ENCODE assay signal across 8 cellular contexts in the genomic region with DNA sequence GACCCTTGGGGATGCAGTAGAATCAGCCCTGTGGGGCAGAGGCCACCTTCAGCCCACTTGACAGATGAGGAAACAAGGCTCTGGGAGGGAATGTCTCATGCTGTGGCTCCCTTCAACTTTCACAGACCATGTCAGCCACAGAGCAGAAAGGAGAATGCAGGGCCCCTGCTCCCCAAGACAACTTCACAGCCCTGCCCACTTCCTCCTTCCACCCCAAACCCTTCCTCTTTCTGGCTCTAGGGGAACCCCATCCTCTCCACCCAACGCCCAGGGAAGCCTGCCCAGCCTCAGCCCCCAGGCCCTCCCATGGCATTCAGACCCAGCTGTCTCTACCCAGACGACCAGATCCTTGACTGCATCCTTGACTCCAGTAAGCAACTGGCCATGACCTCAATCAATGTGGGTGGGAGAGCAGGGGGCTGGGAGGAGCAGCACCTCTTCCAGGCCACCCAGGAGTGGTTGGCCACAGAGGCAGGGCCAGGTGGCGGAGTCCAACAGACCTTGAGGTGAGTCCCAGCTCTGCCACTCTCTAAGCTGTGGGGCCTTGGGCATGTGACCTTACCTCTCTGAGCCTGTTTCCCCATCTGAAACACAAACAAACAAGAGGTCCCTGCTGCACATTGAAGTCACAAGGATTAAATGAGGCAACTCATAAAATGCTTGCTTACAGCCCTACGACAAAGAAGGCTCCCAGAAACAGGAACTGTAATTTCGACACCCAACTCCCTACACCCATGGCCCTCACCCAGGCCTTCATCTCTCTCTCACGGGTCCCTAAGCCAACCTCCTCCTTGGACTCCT. TPM values are rescaled to one million over a fixed set of nuclear protein-coding genes. Genes with fewer than 3 reads are reported as not detected.
DNase-seq lines count a peak whose midpoint lies in the region; ATAC-seq and TF ChIP-seq lines count a peak whose summit lies in the region.

No MANE protein-coding gene starts in this region.

- peaks cover 100% of the 10 kb centered on the region for H3K4me1 ChIP-seq in CD4-positive, alpha-beta memory T cell (ENCODE audit: insufficient read depth, low read length)
- peaks cover 0 to 4% (median 0%) of the 10 kb centered on the region in 4 donors for H3K4me1 ChIP-seq in right lobe of liver

- no peaks in the 10 kb centered on the region for H3K27me3 Mint-ChIP-seq in CD4-positive, alpha-beta memory T cell
- no peaks in the 10 kb centered on the region for H3K27me3 Mint-ChIP-seq in activated CD8-positive, alpha-beta T cell treated with anti-CD3 and anti-CD28 coated beads for 36 hours

- no peak for TF ChIP-seq POLR2A in right lobe of liver (IDR thresholded peaks at IDR 0.05)

- 33% methylated on average over 3 of the region's 6 CpGs for WGBS in right lobe of liver (ENCODE audit: insufficient coverage, low coverage, low lambda C conversion rate, missing lambda C conversion rate)

- TF ChIP-seq CTCF in activated CD8-positive, alpha-beta T cell treated with anti-CD3 and anti-CD28 coated beads for 36 hours (IDR thresholded peaks at IDR 0.05), result no peak
- no peak for TF ChIP-seq CTCF in right lobe of liver (IDR thresholded peaks at IDR 0.05)

- H3K36me3 Mint-ChIP-seq in CD4-positive, alpha-beta memory T cell, result peaks cover 50 to 75% of the 10 kb centered on the region in 2 donors
- peaks cover 65% of the 10 kb centered on the region for H3K36me3 Mint-ChIP-seq in activated CD8-positive, alpha-beta T cell treated with anti-CD3 and anti-CD28 coated beads for 36 hours (ENCODE audit: low read depth)

- POLR2A ChIA-PET in CD4-positive, alpha-beta memory T cell (lab: Charles Lee; ENCODE audit: partially characterized antibody), result interaction anchor here (0.5 to 7.6 kb wide), 9 partner anchors 10 to 196 kb away, joined by 3 to 149 read pairs (median 14); a partner anchor contains a TSS
- POLR2A ChIA-PET in activated CD8-positive, alpha-beta T cell treated with anti-CD3 and anti-CD28 coated beads for 36 hours (lab: Charles Lee), result interaction anchor here (1.1 to 3.4 kb wide), 5 partner anchors 13 to 79 kb away, joined by 3 to 10 read pairs (median 3); a partner anchor contains a TSS

- H3K4me1 Mint-ChIP-seq in CD4-positive, alpha-beta memory T cell, result peaks cover 71 to 98% (median 82%) of the 10 kb centered on the region in 4 donors
- peaks cover 79% of the 10 kb centered on the region for H3K4me1 Mint-ChIP-seq in activated CD8-positive, alpha-beta T cell treated with anti-CD3 and anti-CD28 coated beads for 36 hours (ENCODE audit: low read depth)

- no peaks in the 10 kb centered on the region for H3K27me3 ChIP-seq in CD4-positive, alpha-beta memory T cell (ENCODE audit: insufficient read depth, low read length)
- H3K27me3 ChIP-seq in right lobe of liver (no peaks in the 10 kb centered on the region), MG63 (no peaks in the 10 kb centered on the region)

- peak overlapping the region; percentile 76 to 93 (median 87) for H3K4me3 Mint-ChIP-seq in CD4-positive, alpha-beta memory T cell
- peak overlapping the region; percentile 57 for H3K4me3 Mint-ChIP-seq in activated CD8-positive, alpha-beta T cell treated with anti-CD3 and anti-CD28 coated beads for 36 hours

- peak; percentile 41 for ATAC-seq in HG02798 (IDR thresholded peaks at IDR 0.05; ENCODE audit: poor library complexity, unreplicated experiment)
- peak; percentile 45 for ATAC-seq in activated CD8-positive, alpha-beta T cell treated with anti-CD3 and anti-CD28 coated beads for 36 hours
- ATAC-seq in right lobe of liver, result peak; percentile 53 to 72 (median 60)
- ATAC-seq in GM21825 (IDR thresholded peaks at IDR 0.05; ENCODE audit: unreplicated experiment), result no peak

- peaks cover 48% of the 10 kb centered on the region for H3K36me3 ChIP-seq in CD4-positive, alpha-beta memory T cell (ENCODE audit: insufficient read depth, low read length)
- peaks cover 0 to 66% (median 8%) of the 10 kb centered on the region in 4 donors for H3K36me3 ChIP-seq in right lobe of liver
- peaks cover 49% of the 10 kb centered on the region for H3K36me3 ChIP-seq in MG63

- peak; percentile 49 to 78 (median 58) for DNase-seq in CD4-positive, alpha-beta memory T cell
- peak; percentile 67 for DNase-seq in activated CD8-positive, alpha-beta T cell treated with anti-CD3 and anti-CD28 coated beads for 36 hours
- DNase-seq in right lobe of liver, result peak in 1 of 3 donors; percentile 73
- no peak for DNase-seq in dedifferentiated amniotic fluid mesenchymal stem cell (ENCODE audit: extremely low spot score)
- no peak for DNase-seq in MG63
- DNase-seq in HUDEP-2 (lab: John Stamatoyannopoulos, UW; ENCODE audit: unreplicated experiment in 76 of 76), result no peak

- peaks cover 0 to 2% (median 0%) of the 10 kb centered on the region in 8 donors for H3K9me3 Mint-ChIP-seq in CD4-positive, alpha-beta memory T cell
- H3K9me3 Mint-ChIP-seq in activated CD8-positive, alpha-beta T cell treated with anti-CD3 and anti-CD28 coated beads for 36 hours, result no peaks in the 10 kb centered on the region

- no peaks in the 10 kb centered on the region for H3K9me3 ChIP-seq in CD4-positive, alpha-beta memory T cell (ENCODE audit: control insufficient read depth in 1 of 2, low read length in 2 of 2)
- H3K9me3 ChIP-seq in right lobe of liver (no peaks in the 10 kb centered on the region), MG63 (no peaks in the 10 kb centered on the region)

- peak overlapping the region; percentile 86 to 96 (median 96) for H3K27ac Mint-ChIP-seq in CD4-positive, alpha-beta memory T cell
- peak overlapping the region; percentile 95 for H3K27ac Mint-ChIP-seq in activated CD8-positive, alpha-beta T cell treated with anti-CD3 and anti-CD28 coated beads for 36 hours

- CTCF ChIA-PET in CD4-positive, alpha-beta memory T cell (lab: Charles Lee; ENCODE audit: partially characterized antibody), result interaction anchor here (0.7 to 5.8 kb wide), 5 partner anchors 13 to 68 kb away, joined by 3 to 26 read pairs (median 7); no protein-coding TSS in a partner anchor
- CTCF ChIA-PET in activated CD8-positive, alpha-beta T cell treated with anti-CD3 and anti-CD28 coated beads for 36 hours (lab: Charles Lee), result interaction anchor here (0.6 to 5.5 kb wide), 5 partner anchors 14 to 78 kb away, joined by 3 to 41 read pairs (median 6); a partner anchor contains a TSS

- peak overlapping the region; percentile 86 for H3K27ac ChIP-seq in CD4-positive, alpha-beta memory T cell (ENCODE audit: low read depth, low read length)
- H3K27ac ChIP-seq in right lobe of liver, result peak overlapping the region; percentile 15 to 72 (median 67)

- H3K4me3 ChIP-seq in CD4-positive, alpha-beta memory T cell (ENCODE audit: low read length in 2 of 2), result peak overlapping the region; percentile 18 to 41
- H3K4me3 ChIP-seq in right lobe of liver (no peak overlapping the region), MG63 (no peak overlapping the region)

- intact Hi-C loops in CD4-positive, alpha-beta memory T cell (cut with micrococcal nuclease), result no loop called here
- intact Hi-C loops in activated CD8-positive, alpha-beta T cell treated with anti-CD3 and anti-CD28 coated beads for 36 hours (cut with micrococcal nuclease), result no loop called here
- intact Hi-C loops in right lobe of liver (cut with DNase I), result no loop called here

RNA-seq across cellular contexts. Expression of a gene that starts 15.8 kb away (rescaled TPM):
- 10 to 100 TPM; 68.4 to 71.5 TPM for total RNA-seq in CD4-positive, alpha-beta memory T cell
- polyA plus RNA-seq in CD4-positive, alpha-beta memory T cell, result 100 to 1,000 TPM; 141 to 162 TPM
- 10 to 100 TPM; 21.7 to 22.5 TPM for total RNA-seq in activated CD8-positive, alpha-beta T cell treated with anti-CD3 and anti-CD28 coated beads for 36 hours
- total RNA-seq in right lobe of liver, result 10 to 100 TPM in 5 of 6 experiments, 1 to 10 TPM in 1; 8.1 to 18.0 (median 15.0) TPM
- 26.3 and 42.9 TPM in 2 replicates for total RNA-seq in MG63 (2014; rRNA removed; shearing (Covaris generic); ENCODE audit: low replicate concordance)

RNA-seq across cellular contexts. Expression of a gene that starts 18.4 kb away (rescaled TPM):
- total RNA-seq in CD4-positive, alpha-beta memory T cell, result 10 to 100 TPM; 26.7 to 28.8 TPM
- polyA plus RNA-seq in CD4-positive, alpha-beta memory T cell, result 10 to 100 TPM in 1 of 2 donors, 1 to 10 TPM in 1; 2.3 to 10.2 TPM
- total RNA-seq in activated CD8-positive, alpha-beta T cell treated with anti-CD3 and anti-CD28 coated beads for 36 hours, result 10 to 100 TPM; 12.0 to 12.3 TPM
- total RNA-seq in right lobe of liver, result 1 to 10 TPM; 1.9 to 3.9 (median 3.4) TPM
- total RNA-seq in MG63 (2014; rRNA removed; shearing (Covaris generic); ENCODE audit: low replicate concordance), result 8.5 and 12.8 TPM in 2 replicates

RNA-seq across cellular contexts. Expression of a gene that starts 40.7 kb away (rescaled TPM):
- total RNA-seq in CD4-positive, alpha-beta memory T cell, result 10 to 100 TPM; 36.4 to 38.9 TPM
- polyA plus RNA-seq in CD4-positive, alpha-beta memory T cell, result 10 to 100 TPM; 10.0 to 23.6 TPM
- total RNA-seq in activated CD8-positive, alpha-beta T cell treated with anti-CD3 and anti-CD28 coated beads for 36 hours, result 10 to 100 TPM; 30.5 to 31.7 TPM
- 10 to 100 TPM; 12.3 to 14.8 (median 13.5) TPM for total RNA-seq in right lobe of liver
- 24.1 and 27.3 TPM in 2 replicates for total RNA-seq in MG63 (2014; rRNA removed; shearing (Covaris generic); ENCODE audit: low replicate concordance)

RNA-seq across cellular contexts. Expression of a gene that starts 53.2 kb away (rescaled TPM):
- 10 to 100 TPM; 38.5 to 39.9 TPM for total RNA-seq in CD4-positive, alpha-beta memory T cell
- polyA plus RNA-seq in CD4-positive, alpha-beta memory T cell, result 1 to 10 TPM; 2.7 to 3.7 TPM
- 10 to 100 TPM; 60.0 to 69.2 TPM for total RNA-seq in activated CD8-positive, alpha-beta T cell treated with anti-CD3 and anti-CD28 coated beads for 36 hours
- 10 to 100 TPM; 15.4 to 35.7 (median 30.5) TPM for total RNA-seq in right lobe of liver
- total RNA-seq in MG63 (2014; rRNA removed; shearing (Covaris generic); ENCODE audit: low replicate concordance), result 78.3 and 168 TPM in 2 replicates

Comparison
In these comparisons a context has a peak if more than half of its experiments do, and no peak if none do; other contexts are left out.
1. DNase-seq: peak in CD4-positive, alpha-beta memory T cell (5 of 5) and activated CD8-positive, alpha-beta T cell treated with anti-CD3 and anti-CD28 coated beads for 36 hours (single experiment); none in dedifferentiated amniotic fluid mesenchymal stem cell (single experiment), MG63 (single experiment) and HUDEP-2 (0 of 76).
2. H3K4me3 ChIP-seq: peak in CD4-positive, alpha-beta memory T cell (2 of 2); none in right lobe of liver (0 of 3) and MG63 (single experiment).